15 cellular contexts compared by ENCODE assay signal in the genomic region with DNA sequence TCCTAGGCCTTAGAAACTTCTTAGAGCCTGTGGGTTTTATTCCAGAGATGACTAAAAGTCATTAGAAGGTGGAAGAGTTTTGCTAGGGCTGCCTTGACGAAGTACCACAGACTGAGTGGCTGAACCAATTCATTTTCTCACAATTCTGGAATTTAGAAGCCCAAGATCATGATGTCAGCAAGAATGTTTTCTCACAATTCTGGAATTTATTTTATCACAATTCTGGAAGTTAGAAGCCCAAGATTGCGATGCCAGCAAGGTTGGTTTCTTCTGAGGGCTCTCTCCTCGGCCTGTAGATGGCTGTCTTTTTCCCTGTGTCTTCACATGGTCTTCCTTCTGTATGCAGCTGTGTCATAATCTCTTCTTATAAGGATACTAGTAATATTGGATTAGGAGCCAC.
DNase-seq lines count a peak whose midpoint lies in the region; TF ChIP-seq lines count a peak whose summit lies in the region.
"Had no signal": no experiment of that assay in that cellular context is flagged by ENCODE, and none has a peak within 500 bp of the region (broad histone marks: within the 10 kb centered on the region; RNA-seq: fewer than 3 reads in every experiment).

No MANE protein-coding gene starts in this region.

- in situ Hi-C loops in HAP-1 (cut with MboI; ENCODE audit: low sequenced_read_pairs) = no loop called here

- TF ChIP-seq CTCF in fibroblast of lung (conservative IDR thresholded peaks at IDR 0.05 in 1 of 2, IDR thresholded peaks at IDR 0.05 in 1 of 2; ENCODE audit: low read depth in 1 of 2, low read length in 2 of 2) (no peak), nephron (IDR thresholded peaks at IDR 0.05; ENCODE audit: unreplicated experiment in 3 of 3) (no peak), suprapubic skin (IDR thresholded peaks at IDR 0.05) (no peak)

- H3K4me3 ChIP-seq in fibroblast of lung (replicated peaks in 1 of 4; ENCODE audit: control extremely low read depth in 1 of 4, insufficient read depth in 1 of 4, low read depth in 3 of 4, low read length in 4 of 4) (no peak overlapping the region), suprapubic skin (no peak overlapping the region), HAP-1 (no peak overlapping the region)

- peaks cover 16% of the 10 kb centered on the region for H3K4me1 ChIP-seq in fibroblast of lung (ENCODE audit: control insufficient read depth, extremely low read depth, insufficient read depth, low read length)
- peaks cover 3% of the 10 kb centered on the region for H3K4me1 ChIP-seq in suprapubic skin
- peaks cover 9% of the 10 kb centered on the region; the same call in 1 of the 2 replicates for H3K4me1 ChIP-seq in HAP-1

- TF ChIP-seq POLR2A in suprapubic skin (IDR thresholded peaks at IDR 0.05) = no peak

- no peaks in the 10 kb centered on the region for H3K27me3 Mint-ChIP-seq in nephron (ENCODE audit: low read depth)
- H3K27me3 Mint-ChIP-seq in activated naive CD4-positive, alpha-beta T cell treated with anti-CD3 and anti-CD28 coated beads for 36 hours (ENCODE audit: low read depth) = no peaks in the 10 kb centered on the region
- H3K27me3 Mint-ChIP-seq: type B pancreatic cell had no signal

- H3K27ac ChIP-seq in fibroblast of lung (ENCODE audit: insufficient read depth, low read length) (peak overlapping the region; percentile 44), suprapubic skin (no peak overlapping the region)

- H4K20me1 ChIP-seq in fibroblast of lung (ENCODE audit: control insufficient read depth, extremely low read depth, insufficient read depth, low read length) = no peaks in the 10 kb centered on the region

- DNase-seq in AG20443 (ENCODE audit: low spot score) (peak; percentile 76), M059J (ENCODE audit: low read depth) (peak; percentile 94), fibroblast of lung (ENCODE audit: low read depth in 2 of 2) (peak; percentile 43 to 98), suprapubic skin (ENCODE audit: low spot score in 2 of 2) (no peak), HuH-7 (ENCODE audit: low spot score) (no peak), HAP-1 (ENCODE audit: low spot score in 2 of 2) (no peak)
- no peak for DNase-seq in activated naive CD4-positive, alpha-beta T cell treated with anti-CD3 and anti-CD28 coated beads for 36 hours
- DNase-seq: glutamatergic neuron, kidney, NCI-H1436, NCI-H510A, T-helper 1 cell had no signal

- peak overlapping the region; percentile 7 for H2AFZ ChIP-seq in fibroblast of lung (ENCODE audit: low read length)

- no peak overlapping the region for H3K9ac ChIP-seq in fibroblast of lung (ENCODE audit: insufficient read depth, low read length)

- H3K36me3 Mint-ChIP-seq in nephron (ENCODE audit: low read depth) = no peaks in the 10 kb centered on the region
- no peaks in the 10 kb centered on the region for H3K36me3 Mint-ChIP-seq in activated naive CD4-positive, alpha-beta T cell treated with anti-CD3 and anti-CD28 coated beads for 36 hours (ENCODE audit: low read depth)
- H3K36me3 Mint-ChIP-seq: type B pancreatic cell had no signal

- H3K4me3 Mint-ChIP-seq in nephron = no peak overlapping the region
- no peak overlapping the region for H3K4me3 Mint-ChIP-seq in activated naive CD4-positive, alpha-beta T cell treated with anti-CD3 and anti-CD28 coated beads for 36 hours
- H3K4me3 Mint-ChIP-seq: type B pancreatic cell had no signal

- H3K27me3 ChIP-seq in fibroblast of lung (ENCODE audit: control insufficient read depth, insufficient read depth, low read length) = no peaks in the 10 kb centered on the region
- no peaks in the 10 kb centered on the region for H3K27me3 ChIP-seq in suprapubic skin
- H3K27me3 ChIP-seq in HAP-1 (ENCODE audit: low read depth) = peaks cover 14% of the 10 kb centered on the region

- peaks cover 2% of the 10 kb centered on the region for H3K9me3 Mint-ChIP-seq in nephron
- no peaks in the 10 kb centered on the region for H3K9me3 Mint-ChIP-seq in activated naive CD4-positive, alpha-beta T cell treated with anti-CD3 and anti-CD28 coated beads for 36 hours

- H3K9me3 ChIP-seq in fibroblast of lung (ENCODE audit: control insufficient read depth, insufficient read depth, low read depth, low read length) = no peaks in the 10 kb centered on the region
- no peaks in the 10 kb centered on the region for H3K9me3 ChIP-seq in suprapubic skin
- no peaks in the 10 kb centered on the region for H3K9me3 ChIP-seq in HAP-1

- H3K36me3 ChIP-seq in fibroblast of lung (ENCODE audit: control insufficient read depth, insufficient read depth, low read length) (no peaks in the 10 kb centered on the region), suprapubic skin (no peaks in the 10 kb centered on the region), HAP-1 (replicated peaks) (no peaks in the 10 kb centered on the region)

- H3K4me1 Mint-ChIP-seq in nephron = peaks cover 37% of the 10 kb centered on the region
- H3K4me1 Mint-ChIP-seq in activated naive CD4-positive, alpha-beta T cell treated with anti-CD3 and anti-CD28 coated beads for 36 hours (ENCODE audit: low read depth) = no peaks in the 10 kb centered on the region

- WGBS in suprapubic skin = 84% methylated on average over 3 of the region's 3 CpGs

- intact Hi-C loops in activated naive CD4-positive, alpha-beta T cell treated with anti-CD3 and anti-CD28 coated beads for 36 hours (cut with micrococcal nuclease) = no loop called here

- CTCF ChIA-PET in activated naive CD4-positive, alpha-beta T cell treated with anti-CD3 and anti-CD28 coated beads for 36 hours (lab: Charles Lee) = no interaction called here

- peak overlapping the region; percentile 80 to 89 (median 82) for H3K27ac Mint-ChIP-seq in nephron
- H3K27ac Mint-ChIP-seq in activated naive CD4-positive, alpha-beta T cell treated with anti-CD3 and anti-CD28 coated beads for 36 hours = no peak overlapping the region
- H3K27ac Mint-ChIP-seq: progenitor cell of endocrine pancreas, type B pancreatic cell had no signal

- no peaks in the 10 kb centered on the region for H3K79me2 ChIP-seq in fibroblast of lung (ENCODE audit: control insufficient read depth, insufficient read depth, low read length)

- TF ChIP-seq EP300 in suprapubic skin (IDR thresholded peaks at IDR 0.05) = no peak

- H3K4me2 ChIP-seq in fibroblast of lung (ENCODE audit: extremely low read depth, insufficient read depth, low read length) = no peak overlapping the region

Comparison
In these comparisons a context has a peak if more than half of its experiments do, and no peak if none do; other contexts are left out.
1. DNase-seq: peak in AG20443 (single experiment), M059J (single experiment) and fibroblast of lung (2 of 2); none in suprapubic skin (0 of 2), activated naive CD4-positive, alpha-beta T cell treated with anti-CD3 and anti-CD28 coated beads for 36 hours (single experiment), HuH-7 (single experiment) and HAP-1 (0 of 2).